ENCODE assay signal across 1 cellular context in the genomic region with DNA sequence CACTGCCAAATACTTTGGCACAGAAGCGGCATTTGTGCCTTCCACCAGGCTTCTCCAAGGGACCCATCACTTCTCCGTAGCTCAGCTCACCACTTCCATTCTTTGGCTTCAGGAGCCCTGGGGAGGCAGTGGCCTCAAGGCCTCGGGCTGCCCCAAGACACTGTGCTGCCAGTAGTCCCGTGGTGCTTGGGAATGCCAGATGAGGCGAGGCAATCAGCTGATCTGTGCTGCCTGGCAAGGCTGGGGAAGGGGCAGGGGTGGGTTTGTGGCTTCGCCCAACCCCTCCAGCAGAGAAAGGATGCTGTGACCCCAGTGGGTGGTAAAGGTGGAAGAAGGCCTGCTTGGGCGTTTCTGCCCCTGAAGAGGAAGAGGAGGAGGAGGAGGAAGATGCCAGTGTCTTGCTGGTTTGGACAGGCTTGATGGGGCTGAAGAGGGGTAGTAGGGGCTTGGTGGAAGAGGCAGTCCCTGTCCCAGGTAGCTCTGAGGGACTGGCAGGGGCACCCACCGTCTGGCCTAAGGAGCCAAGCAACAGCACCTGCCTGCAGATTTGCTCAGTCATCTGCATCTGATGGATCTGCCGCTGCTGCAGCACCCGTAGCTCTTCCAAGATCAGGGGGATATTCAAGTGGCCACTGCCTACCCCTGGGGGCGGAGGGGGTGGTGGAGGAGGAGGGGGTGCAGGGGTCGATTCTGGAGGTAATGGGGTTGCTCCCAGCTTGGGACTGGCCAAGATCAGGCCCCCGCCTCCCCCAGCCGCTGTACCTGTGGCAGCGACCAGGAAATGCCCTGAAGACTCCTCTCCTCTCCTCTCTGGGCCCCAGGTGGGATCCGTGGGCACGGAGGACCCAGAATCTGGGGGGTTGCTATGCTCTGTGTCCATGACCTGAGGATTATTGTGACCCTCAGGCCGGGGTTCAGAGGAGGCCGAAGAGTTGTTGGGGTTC.
TF ChIP-seq lines count a peak whose summit lies in the region.

No MANE protein-coding gene starts in this region.

TF ChIP-seq in HEK293, 187 proteins besides CTCF, POLR2A, EP300 and RAD21 (continued from another document):
- TF ChIP-seq, protein P1, sequence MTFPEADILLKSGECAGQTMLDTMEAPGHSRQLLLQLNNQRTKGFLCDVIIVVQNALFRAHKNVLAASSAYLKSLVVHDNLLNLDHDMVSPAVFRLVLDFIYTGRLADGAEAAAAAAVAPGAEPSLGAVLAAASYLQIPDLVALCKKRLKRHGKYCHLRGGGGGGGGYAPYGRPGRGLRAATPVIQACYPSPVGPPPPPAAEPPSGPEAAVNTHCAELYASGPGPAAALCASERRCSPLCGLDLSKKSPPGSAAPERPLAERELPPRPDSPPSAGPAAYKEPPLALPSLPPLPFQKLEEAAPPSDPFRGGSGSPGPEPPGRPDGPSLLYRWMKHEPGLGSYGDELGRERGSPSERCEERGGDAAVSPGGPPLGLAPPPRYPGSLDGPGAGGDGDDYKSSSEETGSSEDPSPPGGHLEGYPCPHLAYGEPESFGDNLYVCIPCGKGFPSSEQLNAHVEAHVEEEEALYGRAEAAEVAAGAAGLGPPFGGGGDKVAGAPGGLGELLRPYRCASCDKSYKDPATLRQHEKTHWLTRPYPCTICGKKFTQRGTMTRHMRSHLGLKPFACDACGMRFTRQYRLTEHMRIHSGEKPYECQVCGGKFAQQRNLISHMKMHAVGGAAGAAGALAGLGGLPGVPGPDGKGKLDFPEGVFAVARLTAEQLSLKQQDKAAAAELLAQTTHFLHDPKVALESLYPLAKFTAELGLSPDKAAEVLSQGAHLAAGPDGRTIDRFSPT (tag by site-specific recombination; IDR thresholded peaks at IDR 0.05) = no peak
- TF ChIP-seq ZNF510 (tag by site-specific recombination; IDR thresholded peaks at IDR 0.05; ENCODE audit: insufficient replicate concordance) (no peak), ZFHX2 (tag by site-specific recombination; conservative IDR thresholded peaks at IDR 0.05) (0 out of 2 replicates have a peak, but pooled peaks have one; percentile 26)
